ENCODE assay signal across 1 cellular context in genomic region chr16:85422374-85423185, GRCh38.
A peak's percentile ranks its signal among the peaks of the same experiment; 100 is the strongest.
TF ChIP-seq lines count a peak whose summit lies in the region.

No MANE protein-coding gene starts in this region.

TF ChIP-seq in HepG2, 621 proteins besides CTCF, POLR2A, EP300 and RAD21 (continued from another document and continues in another):
- TF ChIP-seq PITX1 (CRISPR knock-in tag; IDR thresholded peaks at IDR 0.05) (peak; percentile 98), DPF2 (CRISPR knock-in tag; IDR thresholded peaks at IDR 0.05; ENCODE audit: borderline replicate concordance, low read depth) (peak; percentile 81), TBL1XR1 (IDR thresholded peaks at IDR 0.05; ENCODE audit: borderline replicate concordance, low read length, partially characterized antibody) (no peak), ATF4 (CRISPR knock-in tag; IDR thresholded peaks at IDR 0.05) (peak in 1 of 2 experiments; percentile 57; a peak in 2 of 4 replicates), PRDM4 (CRISPR knock-in tag; IDR thresholded peaks at IDR 0.05; ENCODE audit: borderline replicate concordance) (peak; percentile 63; the same call in 1 of the 2 replicates), HNF1A (IDR thresholded peaks at IDR 0.05; ENCODE audit: low read depth) (peak; percentile 100), HNF1A (CRISPR knock-in tag; IDR thresholded peaks at IDR 0.05; ENCODE audit: borderline replicate concordance) (peak; percentile 100), TRIM24 (CRISPR knock-in tag; IDR thresholded peaks at IDR 0.05) (no peak), NR2C2 (CRISPR knock-in tag; IDR thresholded peaks at IDR 0.05; ENCODE audit: borderline replicate concordance) (peak; percentile 65), KDM5A (IDR thresholded peaks at IDR 0.05; ENCODE audit: borderline replicate concordance, low read length) (no peak), KLF13 (CRISPR knock-in tag; IDR thresholded peaks at IDR 0.05) (no peak), REL (CRISPR knock-in tag; conservative IDR thresholded peaks at IDR 0.05) (0 out of 2 replicates have a peak, but pooled peaks have one; percentile 32), TGIF2 (CRISPR knock-in tag; IDR thresholded peaks at IDR 0.05) (peak; percentile 82; the same call in 1 of the 2 replicates), PAWR (CRISPR knock-in tag; IDR thresholded peaks at IDR 0.05; ENCODE audit: borderline replicate concordance) (no peak), ZNF776 (CRISPR knock-in tag; IDR thresholded peaks at IDR 0.05) (0 out of 2 replicates have a peak, but pooled peaks have one; percentile 65), ZNF512B (CRISPR knock-in tag; IDR thresholded peaks at IDR 0.05; ENCODE audit: borderline replicate concordance) (peak; percentile 95; the same call in 1 of the 2 replicates), ZFP36L1 (CRISPR knock-in tag; IDR thresholded peaks at IDR 0.05) (peak; percentile 85; the same call in 1 of the 2 replicates), KDM2A (CRISPR knock-in tag; IDR thresholded peaks at IDR 0.05; ENCODE audit: borderline replicate concordance, low read depth) (peak; percentile 70; the same call in 1 of the 2 replicates), JUND (CRISPR knock-in tag; IDR thresholded peaks at IDR 0.05) (no peak), ZNF207 (IDR thresholded peaks at IDR 0.05; ENCODE audit: borderline replicate concordance) (no peak), ZHX1 (CRISPR knock-in tag; IDR thresholded peaks at IDR 0.05; ENCODE audit: low read depth) (peak; percentile 83), AHR (CRISPR knock-in tag; IDR thresholded peaks at IDR 0.05) (no peak; the same call in 1 of the 2 replicates), ETV5 (CRISPR knock-in tag; IDR thresholded peaks at IDR 0.05; ENCODE audit: borderline replicate concordance) (peak; percentile 69; the same call in 1 of the 2 replicates), ZNF883 (CRISPR knock-in tag; IDR thresholded peaks at IDR 0.05; ENCODE audit: not compliant biosample characterization) (peak; percentile 30), RXRB (CRISPR knock-in tag; IDR thresholded peaks at IDR 0.05; ENCODE audit: borderline replicate concordance) (peak; percentile 90), BCL6 (CRISPR knock-in tag; IDR thresholded peaks at IDR 0.05) (peak; percentile 97), ZNF224 (CRISPR knock-in tag; IDR thresholded peaks at IDR 0.05) (no peak), TOE1 (CRISPR knock-in tag; IDR thresholded peaks at IDR 0.05) (peak; percentile 97)
- TF ChIP-seq, protein P1, sequence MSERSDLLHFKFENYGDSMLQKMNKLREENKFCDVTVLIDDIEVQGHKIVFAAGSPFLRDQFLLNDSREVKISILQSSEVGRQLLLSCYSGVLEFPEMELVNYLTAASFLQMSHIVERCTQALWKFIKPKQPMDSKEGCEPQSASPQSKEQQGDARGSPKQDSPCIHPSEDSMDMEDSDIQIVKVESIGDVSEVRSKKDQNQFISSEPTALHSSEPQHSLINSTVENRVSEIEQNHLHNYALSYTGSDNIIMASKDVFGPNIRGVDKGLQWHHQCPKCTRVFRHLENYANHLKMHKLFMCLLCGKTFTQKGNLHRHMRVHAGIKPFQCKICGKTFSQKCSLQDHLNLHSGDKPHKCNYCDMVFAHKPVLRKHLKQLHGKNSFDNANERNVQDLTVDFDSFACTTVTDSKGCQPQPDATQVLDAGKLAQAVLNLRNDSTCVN (CRISPR knock-in tag; IDR thresholded peaks at IDR 0.05; ENCODE audit: borderline replicate concordance), result peak; percentile 33; the same call in 1 of the 2 replicates
- TF ChIP-seq, protein P2, sequence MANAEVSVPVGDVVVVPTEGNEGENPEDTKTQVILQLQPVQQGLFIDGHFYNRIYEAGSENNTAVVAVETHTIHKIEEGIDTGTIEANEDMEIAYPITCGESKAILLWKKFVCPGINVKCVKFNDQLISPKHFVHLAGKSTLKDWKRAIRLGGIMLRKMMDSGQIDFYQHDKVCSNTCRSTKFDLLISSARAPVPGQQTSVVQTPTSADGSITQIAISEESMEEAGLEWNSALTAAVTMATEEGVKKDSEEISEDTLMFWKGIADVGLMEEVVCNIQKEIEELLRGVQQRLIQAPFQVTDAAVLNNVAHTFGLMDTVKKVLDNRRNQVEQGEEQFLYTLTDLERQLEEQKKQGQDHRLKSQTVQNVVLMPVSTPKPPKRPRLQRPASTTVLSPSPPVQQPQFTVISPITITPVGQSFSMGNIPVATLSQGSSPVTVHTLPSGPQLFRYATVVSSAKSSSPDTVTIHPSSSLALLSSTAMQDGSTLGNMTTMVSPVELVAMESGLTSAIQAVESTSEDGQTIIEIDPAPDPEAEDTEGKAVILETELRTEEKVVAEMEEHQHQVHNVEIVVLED (CRISPR knock-in tag; IDR thresholded peaks at IDR 0.05; ENCODE audit: borderline replicate concordance), result peak; percentile 66; the same call in 1 of the 2 replicates
- TF ChIP-seq, protein P3, sequence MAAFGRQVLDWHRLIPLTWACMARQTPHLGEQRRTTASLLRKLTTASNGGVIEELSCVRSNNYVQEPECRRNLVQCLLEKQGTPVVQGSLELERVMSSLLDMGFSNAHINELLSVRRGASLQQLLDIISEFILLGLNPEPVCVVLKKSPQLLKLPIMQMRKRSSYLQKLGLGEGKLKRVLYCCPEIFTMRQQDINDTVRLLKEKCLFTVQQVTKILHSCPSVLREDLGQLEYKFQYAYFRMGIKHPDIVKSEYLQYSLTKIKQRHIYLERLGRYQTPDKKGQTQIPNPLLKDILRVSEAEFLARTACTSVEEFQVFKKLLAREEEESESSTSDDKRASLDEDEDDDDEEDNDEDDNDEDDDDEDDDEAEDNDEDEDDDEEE (CRISPR knock-in tag; IDR thresholded peaks at IDR 0.05), result peak; percentile 83
- TF ChIP-seq, protein P4, sequence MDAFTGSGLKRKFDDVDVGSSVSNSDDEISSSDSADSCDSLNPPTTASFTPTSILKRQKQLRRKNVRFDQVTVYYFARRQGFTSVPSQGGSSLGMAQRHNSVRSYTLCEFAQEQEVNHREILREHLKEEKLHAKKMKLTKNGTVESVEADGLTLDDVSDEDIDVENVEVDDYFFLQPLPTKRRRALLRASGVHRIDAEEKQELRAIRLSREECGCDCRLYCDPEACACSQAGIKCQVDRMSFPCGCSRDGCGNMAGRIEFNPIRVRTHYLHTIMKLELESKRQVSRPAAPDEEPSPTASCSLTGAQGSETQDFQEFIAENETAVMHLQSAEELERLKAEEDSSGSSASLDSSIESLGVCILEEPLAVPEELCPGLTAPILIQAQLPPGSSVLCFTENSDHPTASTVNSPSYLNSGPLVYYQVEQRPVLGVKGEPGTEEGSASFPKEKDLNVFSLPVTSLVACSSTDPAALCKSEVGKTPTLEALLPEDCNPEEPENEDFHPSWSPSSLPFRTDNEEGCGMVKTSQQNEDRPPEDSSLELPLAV (CRISPR knock-in tag; conservative IDR thresholded peaks at IDR 0.05; ENCODE audit: low read depth), result no peak
- TF ChIP-seq, protein P5, sequence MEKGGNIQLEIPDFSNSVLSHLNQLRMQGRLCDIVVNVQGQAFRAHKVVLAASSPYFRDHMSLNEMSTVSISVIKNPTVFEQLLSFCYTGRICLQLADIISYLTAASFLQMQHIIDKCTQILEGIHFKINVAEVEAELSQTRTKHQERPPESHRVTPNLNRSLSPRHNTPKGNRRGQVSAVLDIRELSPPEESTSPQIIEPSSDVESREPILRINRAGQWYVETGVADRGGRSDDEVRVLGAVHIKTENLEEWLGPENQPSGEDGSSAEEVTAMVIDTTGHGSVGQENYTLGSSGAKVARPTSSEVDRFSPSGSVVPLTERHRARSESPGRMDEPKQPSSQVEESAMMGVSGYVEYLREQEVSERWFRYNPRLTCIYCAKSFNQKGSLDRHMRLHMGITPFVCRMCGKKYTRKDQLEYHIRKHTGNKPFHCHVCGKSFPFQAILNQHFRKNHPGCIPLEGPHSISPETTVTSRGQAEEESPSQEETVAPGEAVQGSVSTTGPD (CRISPR knock-in tag; IDR thresholded peaks at IDR 0.05), result peak; percentile 73; the same call in 1 of the 2 replicates
- TF ChIP-seq, protein P6, sequence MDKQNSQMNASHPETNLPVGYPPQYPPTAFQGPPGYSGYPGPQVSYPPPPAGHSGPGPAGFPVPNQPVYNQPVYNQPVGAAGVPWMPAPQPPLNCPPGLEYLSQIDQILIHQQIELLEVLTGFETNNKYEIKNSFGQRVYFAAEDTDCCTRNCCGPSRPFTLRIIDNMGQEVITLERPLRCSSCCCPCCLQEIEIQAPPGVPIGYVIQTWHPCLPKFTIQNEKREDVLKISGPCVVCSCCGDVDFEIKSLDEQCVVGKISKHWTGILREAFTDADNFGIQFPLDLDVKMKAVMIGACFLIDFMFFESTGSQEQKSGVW (CRISPR knock-in tag; IDR thresholded peaks at IDR 0.05; ENCODE audit: borderline replicate concordance), result no peak
